ENCODE assay signal across 1 cellular context in genomic region chr1:50108497-50109073, GRCh38.
TF ChIP-seq lines count a peak whose summit lies in the region.

Gene ELAVL4 (plus strand): TSS chr1:50108920. CDS start chr1:50109190, 270 bp downstream.

TF ChIP-seq in HepG2, 621 proteins besides CTCF, POLR2A, EP300 and RAD21 (continued from another document):
- no peak for TF ChIP-seq CSRNP2 (CRISPR knock-in tag; conservative IDR thresholded peaks at IDR 0.05; ENCODE audit: low read depth)
- no peak for TF ChIP-seq FOXM1 (CRISPR knock-in tag; IDR thresholded peaks at IDR 0.05)
- TF ChIP-seq, protein P1, sequence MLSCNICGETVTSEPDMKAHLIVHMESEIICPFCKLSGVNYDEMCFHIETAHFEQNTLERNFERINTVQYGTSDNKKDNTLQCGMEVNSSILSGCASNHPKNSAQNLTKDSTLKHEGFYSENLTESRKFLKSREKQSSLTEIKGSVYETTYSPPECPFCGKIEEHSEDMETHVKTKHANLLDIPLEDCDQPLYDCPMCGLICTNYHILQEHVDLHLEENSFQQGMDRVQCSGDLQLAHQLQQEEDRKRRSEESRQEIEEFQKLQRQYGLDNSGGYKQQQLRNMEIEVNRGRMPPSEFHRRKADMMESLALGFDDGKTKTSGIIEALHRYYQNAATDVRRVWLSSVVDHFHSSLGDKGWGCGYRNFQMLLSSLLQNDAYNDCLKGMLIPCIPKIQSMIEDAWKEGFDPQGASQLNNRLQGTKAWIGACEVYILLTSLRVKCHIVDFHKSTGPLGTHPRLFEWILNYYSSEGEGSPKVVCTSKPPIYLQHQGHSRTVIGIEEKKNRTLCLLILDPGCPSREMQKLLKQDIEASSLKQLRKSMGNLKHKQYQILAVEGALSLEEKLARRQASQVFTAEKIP (CRISPR knock-in tag; IDR thresholded peaks at IDR 0.05; ENCODE audit: borderline replicate concordance) = no peak
- TF ChIP-seq SALL1 (CRISPR knock-in tag; IDR thresholded peaks at IDR 0.05) = no peak
- TF ChIP-seq, protein P2, sequence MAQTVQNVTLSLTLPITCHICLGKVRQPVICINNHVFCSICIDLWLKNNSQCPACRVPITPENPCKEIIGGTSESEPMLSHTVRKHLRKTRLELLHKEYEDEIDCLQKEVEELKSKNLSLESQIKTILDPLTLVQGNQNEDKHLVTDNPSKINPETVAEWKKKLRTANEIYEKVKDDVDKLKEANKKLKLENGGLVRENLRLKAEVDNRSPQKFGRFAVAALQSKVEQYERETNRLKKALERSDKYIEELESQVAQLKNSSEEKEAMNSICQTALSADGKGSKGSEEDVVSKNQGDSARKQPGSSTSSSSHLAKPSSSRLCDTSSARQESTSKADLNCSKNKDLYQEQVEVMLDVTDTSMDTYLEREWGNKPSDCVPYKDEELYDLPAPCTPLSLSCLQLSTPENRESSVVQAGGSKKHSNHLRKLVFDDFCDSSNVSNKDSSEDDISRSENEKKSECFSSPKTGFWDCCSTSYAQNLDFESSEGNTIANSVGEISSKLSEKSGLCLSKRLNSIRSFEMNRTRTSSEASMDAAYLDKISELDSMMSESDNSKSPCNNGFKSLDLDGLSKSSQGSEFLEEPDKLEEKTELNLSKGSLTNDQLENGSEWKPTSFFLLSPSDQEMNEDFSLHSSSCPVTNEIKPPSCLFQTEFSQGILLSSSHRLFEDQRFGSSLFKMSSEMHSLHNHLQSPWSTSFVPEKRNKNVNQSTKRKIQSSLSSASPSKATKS (CRISPR knock-in tag; IDR thresholded peaks at IDR 0.05) = no peak
- TF ChIP-seq, protein P3, sequence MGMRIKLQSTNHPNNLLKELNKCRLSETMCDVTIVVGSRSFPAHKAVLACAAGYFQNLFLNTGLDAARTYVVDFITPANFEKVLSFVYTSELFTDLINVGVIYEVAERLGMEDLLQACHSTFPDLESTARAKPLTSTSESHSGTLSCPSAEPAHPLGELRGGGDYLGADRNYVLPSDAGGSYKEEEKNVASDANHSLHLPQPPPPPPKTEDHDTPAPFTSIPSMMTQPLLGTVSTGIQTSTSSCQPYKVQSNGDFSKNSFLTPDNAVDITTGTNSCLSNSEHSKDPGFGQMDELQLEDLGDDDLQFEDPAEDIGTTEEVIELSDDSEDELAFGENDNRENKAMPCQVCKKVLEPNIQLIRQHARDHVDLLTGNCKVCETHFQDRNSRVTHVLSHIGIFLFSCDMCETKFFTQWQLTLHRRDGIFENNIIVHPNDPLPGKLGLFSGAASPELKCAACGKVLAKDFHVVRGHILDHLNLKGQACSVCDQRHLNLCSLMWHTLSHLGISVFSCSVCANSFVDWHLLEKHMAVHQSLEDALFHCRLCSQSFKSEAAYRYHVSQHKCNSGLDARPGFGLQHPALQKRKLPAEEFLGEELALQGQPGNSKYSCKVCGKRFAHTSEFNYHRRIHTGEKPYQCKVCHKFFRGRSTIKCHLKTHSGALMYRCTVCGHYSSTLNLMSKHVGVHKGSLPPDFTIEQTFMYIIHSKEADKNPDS (CRISPR knock-in tag; IDR thresholded peaks at IDR 0.05) = no peak
- TF ChIP-seq HINFP (CRISPR knock-in tag; IDR thresholded peaks at IDR 0.05; ENCODE audit: low read depth) = no peak
- TF ChIP-seq ZNF292 (CRISPR knock-in tag; IDR thresholded peaks at IDR 0.05; ENCODE audit: borderline replicate concordance, low read depth) = no peak
- no peak for TF ChIP-seq ZNF605 (CRISPR knock-in tag; IDR thresholded peaks at IDR 0.05)
- TF ChIP-seq NCOA5 (CRISPR knock-in tag; IDR thresholded peaks at IDR 0.05) = no peak
